ENCODE assay signal across 13 cellular contexts in genomic region chr15:39746176-39746575, GRCh38. TPM values are rescaled to one million over a fixed set of nuclear protein-coding genes. Genes with fewer than 3 reads are reported as not detected.
DNase-seq lines count a peak whose midpoint lies in the region; ATAC-seq and TF ChIP-seq lines count a peak whose summit lies in the region.
"Had no signal": no experiment of that assay in that cellular context is flagged by ENCODE, and none has a peak within 500 bp of the region (broad histone marks: within the 10 kb centered on the region; RNA-seq: fewer than 3 reads in every experiment).

No MANE protein-coding gene starts in this region.

- dilution Hi-C loops in IMR-90 (cut with HindIII; ENCODE audit: low sequenced_read_pairs, unreplicated experiment) = no loop called here

- H2BK5ac ChIP-seq in IMR-90 (ENCODE audit: low read depth, low read length, poor library complexity, severe bottlenecking) (no peak overlapping the region), trophoblast cell (ENCODE audit: low read depth, low read length, poor library complexity) (no peak overlapping the region)

- peaks cover 1% of the 10 kb centered on the region for H3K4me1 ChIP-seq in IMR-90 (ENCODE audit: control insufficient read depth, insufficient read depth, low read length)
- H3K4me1 ChIP-seq in trophoblast cell (ENCODE audit: control insufficient read depth in 1 of 2, insufficient read depth in 2 of 2, low read length in 2 of 2) = no peaks in the 10 kb centered on the region
- H3K4me1 ChIP-seq: BE2C had no signal

- peak; percentile 23 for DNase-seq in IMR-90
- DNase-seq in amniotic epithelial cell (ENCODE audit: low read depth) = peak; percentile 89
- peak; percentile 44 for DNase-seq in fibroblast of mammary gland (ENCODE audit: low read depth)
- no peak for DNase-seq in trophoblast cell
- DNase-seq in posterior cingulate gyrus = no peak
- no peak for DNase-seq in KG1 (lab: John Stamatoyannopoulos, UW)
- DNase-seq: BE2C; CD8-positive, alpha-beta memory T cell; NCI-H1930; NCI-H510A; NCI-H82; SHP77 had no signal

- H3K27ac ChIP-seq in IMR-90 (ENCODE audit: insufficient read depth, low read length) (no peak overlapping the region), trophoblast cell (ENCODE audit: low read depth, low read length) (no peak overlapping the region)

- H3K4ac ChIP-seq in IMR-90 (ENCODE audit: low read depth, low read length) (no peak overlapping the region), trophoblast cell (ENCODE audit: low read depth, low read length) (no peak overlapping the region)

- H4K91ac ChIP-seq in IMR-90 (ENCODE audit: insufficient read depth, low read depth, low read length) (no peak overlapping the region), trophoblast cell (ENCODE audit: low read depth, low read length) (no peak overlapping the region)

- H4K8ac ChIP-seq in IMR-90 (ENCODE audit: low read depth in 2 of 2, low read length in 2 of 2) (no peak overlapping the region), trophoblast cell (ENCODE audit: low read depth, low read length) (no peak overlapping the region)

- CTCF ChIA-PET in IMR-90 (lab: Yijun Ruan, JAX) = no interaction called here

- POLR2A ChIA-PET in IMR-90 (lab: Charles Lee; ENCODE audit: unreplicated experiment) = no interaction called here

- TF ChIP-seq CTCF in IMR-90 (conservative IDR thresholded peaks at IDR 0.05; ENCODE audit: low read depth, low read length) (no peak), fibroblast of mammary gland (conservative IDR thresholded peaks at IDR 0.05; ENCODE audit: control insufficient read depth, insufficient read depth, low read depth, low read length) (no peak)

- no peak overlapping the region for H3K56ac ChIP-seq in IMR-90 (ENCODE audit: extremely low read depth, insufficient read depth, low read length)

- H4K5ac ChIP-seq in IMR-90 (ENCODE audit: low read depth, low read length) = no peak overlapping the region

- no peak overlapping the region for H3K4me2 ChIP-seq in IMR-90 (ENCODE audit: low read depth, low read length)
- H3K4me2 ChIP-seq in trophoblast cell (ENCODE audit: low read length) = no peak overlapping the region

- H3K9me1 ChIP-seq in IMR-90 (ENCODE audit: insufficient read depth, low read length) = no peaks in the 10 kb centered on the region

- H3K27me3 ChIP-seq in IMR-90 (ENCODE audit: control insufficient read depth, insufficient read depth, low read length) (no peaks in the 10 kb centered on the region), trophoblast cell (ENCODE audit: insufficient read depth, low read length) (no peaks in the 10 kb centered on the region)
- H3K27me3 ChIP-seq: BE2C had no signal

- in situ Hi-C loops in IMR-90 (cut with MboI; ENCODE audit: low sequenced_read_pairs) = loop anchor here (10.0 kb wide), 1 partner anchor 141 kb away; no protein-coding TSS in a partner anchor

- intact Hi-C loops in IMR-90 (cut with micrococcal nuclease) (no loop called here), posterior cingulate gyrus (cut with DNase I) (no loop called here)

- no peak overlapping the region for H3K9ac ChIP-seq in IMR-90 (ENCODE audit: low read depth, low read length)
- H3K9ac ChIP-seq in trophoblast cell (ENCODE audit: low read length) = no peak overlapping the region

- no peak for TF ChIP-seq POLR2A in IMR-90 (IDR thresholded peaks at IDR 0.05; ENCODE audit: low read depth, low read length)

- no peak overlapping the region for H2BK12ac ChIP-seq in trophoblast cell (ENCODE audit: low read length)

- H2AK5ac ChIP-seq in IMR-90 (ENCODE audit: low read depth, low read length) = no peak overlapping the region
- no peak overlapping the region for H2AK5ac ChIP-seq in trophoblast cell (ENCODE audit: low read length)

- H3K23ac ChIP-seq in IMR-90 (ENCODE audit: low read depth, low read length) (no peak overlapping the region), trophoblast cell (ENCODE audit: low read length) (peak overlapping the region; percentile 98)

- no peak overlapping the region for H3K4me3 ChIP-seq in IMR-90 (ENCODE audit: insufficient read depth, low read depth, low read length)
- H3K4me3 ChIP-seq in fibroblast of mammary gland (ENCODE audit: control insufficient read depth, low read depth, low read length) = no peak overlapping the region
- H3K4me3 ChIP-seq in trophoblast cell (ENCODE audit: low read depth, low read length) = no peak overlapping the region

- H3K79me1 ChIP-seq in IMR-90 (ENCODE audit: low read depth in 1 of 2, low read length in 2 of 2) (no peaks in the 10 kb centered on the region), trophoblast cell (ENCODE audit: low read length) (no peaks in the 10 kb centered on the region)

- H3K79me2 ChIP-seq in trophoblast cell (ENCODE audit: control insufficient read depth, insufficient read depth, low read length, poor library complexity) = no peaks in the 10 kb centered on the region

- H2AFZ ChIP-seq in IMR-90 (replicated peaks; ENCODE audit: low read length, poor library complexity) (no peak overlapping the region), trophoblast cell (ENCODE audit: insufficient read depth, low read length, poor library complexity) (no peak overlapping the region)

- H3K14ac ChIP-seq in IMR-90 (replicated peaks; ENCODE audit: low read depth, low read length) = no peak overlapping the region
- no peak overlapping the region for H3K14ac ChIP-seq in trophoblast cell (ENCODE audit: low read length)

- H3K9me3 ChIP-seq in IMR-90 (ENCODE audit: control insufficient read depth, insufficient read depth, low read length) (no peaks in the 10 kb centered on the region), trophoblast cell (ENCODE audit: insufficient read depth, low read depth, low read length) (no peaks in the 10 kb centered on the region)
- H3K9me3 ChIP-seq: BE2C had no signal

- H3K36me3 ChIP-seq in IMR-90 (ENCODE audit: control insufficient read depth, insufficient read depth, low read length) = no peaks in the 10 kb centered on the region
- H3K36me3 ChIP-seq in trophoblast cell (ENCODE audit: control insufficient read depth in 1 of 2, insufficient read depth in 2 of 2, low read length in 2 of 2) = no peaks in the 10 kb centered on the region
- H3K36me3 ChIP-seq: BE2C had no signal

- H2BK120ac ChIP-seq in IMR-90 (ENCODE audit: low read depth, low read length) = no peak overlapping the region
- no peak overlapping the region for H2BK120ac ChIP-seq in trophoblast cell (ENCODE audit: insufficient read depth, low read length, poor library complexity)

- no TSS peak for BruUV-seq in IMR-90 (replicated peaks; lab: Mats Ljungman, UMichigan)

- no peak overlapping the region for H2BK20ac ChIP-seq in IMR-90 (ENCODE audit: low read depth, low read length)

- no CpG with 5 or more reads among the region's 2 CpGs for WGBS in IMR-90 (ENCODE audit: extremely low coverage in 2 of 2, insufficient read length in 1 of 2), 2 experiments
- no CpG with 5 or more reads among the region's 2 CpGs for WGBS in trophoblast cell (ENCODE audit: extremely low coverage, insufficient coverage, insufficient read length)

- TF ChIP-seq RAD21 in IMR-90 (IDR thresholded peaks at IDR 0.05; ENCODE audit: low read length) = no peak

- H2BK15ac ChIP-seq in IMR-90 (ENCODE audit: low read depth, low read length) = no peak overlapping the region

- H2AK9ac ChIP-seq in IMR-90 (replicated peaks; ENCODE audit: low read depth, low read length, poor library complexity) = no peak overlapping the region

- no peak overlapping the region for H4K12ac ChIP-seq in trophoblast cell (ENCODE audit: low read depth, low read length)

- ATAC-seq in IMR-90 (ENCODE audit: low read depth) (no peak), HG02885 (IDR thresholded peaks at IDR 0.05; ENCODE audit: poor library complexity, unreplicated experiment) (no peak)

- H4K20me1 ChIP-seq in IMR-90 (ENCODE audit: insufficient read depth, low read length) = no peaks in the 10 kb centered on the region

- H3K18ac ChIP-seq in IMR-90 (ENCODE audit: low read depth, low read length) (no peak overlapping the region; the same call in 1 of the 2 replicates), trophoblast cell (ENCODE audit: low read length) (no peak overlapping the region)

TF ChIP-seq in IMR-90, 13 proteins besides CTCF, POLR2A, EP300 and RAD21:
- TF ChIP-seq NFE2L2 (IDR thresholded peaks at IDR 0.05; ENCODE audit: low read depth, low read length) (no peak), CHD1 (IDR thresholded peaks at IDR 0.05; ENCODE audit: low read depth, low read length) (no peak), BHLHE40 (IDR thresholded peaks at IDR 0.05; ENCODE audit: low read depth, low read length) (no peak), CEBPB (IDR thresholded peaks at IDR 0.05; ENCODE audit: low read depth, low read length) (no peak), RFX5 (IDR thresholded peaks at IDR 0.05; ENCODE audit: low read depth, low read length) (no peak)

RNA-seq across cellular contexts. Expression of gene FSIP1, which starts 36.5 kb away (rescaled TPM):
- total RNA-seq in IMR-90 (2012; rRNA removed) = 0.18 and 0.56 TPM in 2 replicates
- polyA plus RNA-seq in IMR-90 (2012; rRNA removed) = 0.03 and 0.10 TPM in 2 replicates
- 0.01 and 0.02 TPM in 2 replicates for polyA plus RNA-seq in IMR-90 (2012; cell fraction: cytosol; rRNA removed)
- polyA plus RNA-seq in IMR-90 (2012; cell fraction: nucleus; rRNA removed; ENCODE audit: low replicate concordance) = 0.11 TPM in 1 of 2 replicates, not detected in the other
- 0.08 and 0.12 TPM in 2 replicates for polyA plus RNA-seq in trophoblast cell (2013)

Comparison
In these comparisons a context has a peak if more than half of its experiments do, and no peak if none do; other contexts are left out.
1. DNase-seq: peak in IMR-90 (single experiment), amniotic epithelial cell (single experiment) and fibroblast of mammary gland (single experiment); none in trophoblast cell (0 of 2), posterior cingulate gyrus (0 of 10) and KG1 (single experiment).